17 cellular contexts compared by ENCODE assay signal in genomic region chr5:93294996-93295395, GRCh38.
DNase-seq lines count a peak whose midpoint lies in the region; ATAC-seq, FAIRE-seq and TF ChIP-seq lines count a peak whose summit lies in the region.
"Had no signal": no experiment of that assay in that cellular context is flagged by ENCODE, and none has a peak within 500 bp of the region (broad histone marks: within the 10 kb centered on the region; RNA-seq: fewer than 3 reads in every experiment).

No MANE protein-coding gene starts in this region.

- no peak for TF ChIP-seq POLR2A in right lobe of liver (IDR thresholded peaks at IDR 0.05)

- FAIRE-seq in G401.6 (lab: Jason Lieb, UNC), result peak; percentile 52
- FAIRE-seq: GM12891, GM19239, HepG2 had no signal

- WGBS in right lobe of liver (ENCODE audit: insufficient coverage, low coverage, low lambda C conversion rate, missing lambda C conversion rate), result 40% methylated on average over 1 of the region's 1 CpG

- no peak overlapping the region; the same call in 1 of the 2 replicates for H2AFZ ChIP-seq in PC-9
- H2AFZ ChIP-seq: GM23248 had no signal

- DNase-seq in PC-9 (no peak), foreskin keratinocyte (no peak), right lobe of liver (no peak), 8988T (no peak), DMS 273 (lab: John Stamatoyannopoulos, UW; ENCODE audit: unreplicated experiment) (no peak)
- DNase-seq: CD4-positive, alpha-beta memory T cell; DMS79 treated with DMSO at 0.1 percent for 48 hours; EL; GM23248; KG1 had no signal

- H3K79me2 ChIP-seq in PC-9 (ENCODE audit: low read depth), result no peaks in the 10 kb centered on the region

- H3K9me2 ChIP-seq in PC-9 (ENCODE audit: insufficient read depth), result no peaks in the 10 kb centered on the region

- no peaks in the 10 kb centered on the region for H4K20me1 ChIP-seq in PC-9 (ENCODE audit: insufficient read depth)
- H4K20me1 ChIP-seq: BLaER1 had no signal

- H3K36me3 ChIP-seq in PC-9 (ENCODE audit: low read depth) (no peaks in the 10 kb centered on the region), right lobe of liver (no peaks in the 10 kb centered on the region)
- H3K36me3 ChIP-seq: BLaER1, HAP-1 had no signal

- no peak for ATAC-seq in foreskin keratinocyte
- ATAC-seq in right lobe of liver, result no peak
- ATAC-seq in HG03571 (IDR thresholded peaks at IDR 0.05; ENCODE audit: unreplicated experiment), result no peak
- ATAC-seq: HepG2 had no signal

- TF ChIP-seq CTCF in PC-9 (conservative IDR thresholded peaks at IDR 0.05), result no peak
- TF ChIP-seq CTCF in foreskin keratinocyte (conservative IDR thresholded peaks at IDR 0.05), result no peak
- TF ChIP-seq CTCF in right lobe of liver (IDR thresholded peaks at IDR 0.05), result no peak

- no peak overlapping the region for H3K4me2 ChIP-seq in PC-9
- H3K4me2 ChIP-seq: BLaER1 had no signal

- H3F3A ChIP-seq in PC-9 (ENCODE audit: insufficient read depth, low read depth), result peaks cover 15% of the 10 kb centered on the region

- POLR2A ChIA-PET in PC-9 (lab: Charles Lee; ENCODE audit: unreplicated experiment), result no interaction called here

- H3K4me1 ChIP-seq in PC-9 (replicated peaks; ENCODE audit: insufficient read depth) (peaks cover 31% of the 10 kb centered on the region), foreskin keratinocyte (peaks cover 17% of the 10 kb centered on the region), right lobe of liver (no peaks in the 10 kb centered on the region)

- no peak overlapping the region for H3K4me3 ChIP-seq in PC-9
- H3K4me3 ChIP-seq in right lobe of liver, result no peak overlapping the region
- H3K4me3 ChIP-seq: BLaER1, HAP-1 had no signal

- H3K9me3 ChIP-seq in PC-9 (ENCODE audit: insufficient read depth, low read depth) (peaks cover 7% of the 10 kb centered on the region; the same call in 1 of the 2 replicates), right lobe of liver (no peaks in the 10 kb centered on the region)
- H3K9me3 ChIP-seq: BLaER1, HAP-1 had no signal

- CTCF ChIA-PET in PC-9 (lab: Charles Lee), result no interaction called here

- no TSS peak for BruUV-seq in PC-9 (replicated peaks; lab: Mats Ljungman, UMichigan)

- H3K27me3 ChIP-seq in PC-9 (ENCODE audit: insufficient read depth, low read depth), result no peaks in the 10 kb centered on the region
- H3K27me3 ChIP-seq in foreskin keratinocyte, result no peaks in the 10 kb centered on the region
- no peaks in the 10 kb centered on the region for H3K27me3 ChIP-seq in right lobe of liver
- H3K27me3 ChIP-seq: BLaER1 had no signal

- H3K27ac ChIP-seq in PC-9 (peak overlapping the region; percentile 68), foreskin keratinocyte (peak overlapping the region; percentile 11), right lobe of liver (no peak overlapping the region)
- H3K27ac ChIP-seq: BLaER1 had no signal

- intact Hi-C loops in PC-9 (cut with micrococcal nuclease; ENCODE audit: unreplicated experiment) (loop anchor here (5.0 to 10.0 kb wide), 2 partner anchors 103 to 130 kb away; no protein-coding TSS in a partner anchor), right lobe of liver (cut with DNase I) (no loop called here)

Comparison
In these comparisons a context has a peak if more than half of its experiments do, and no peak if none do; other contexts are left out.
1. H3K27ac ChIP-seq: peak in PC-9 (single experiment) and foreskin keratinocyte (single experiment); none in right lobe of liver (0 of 3).